Comparison of ENCODE assay signal across 11 cellular contexts in the genomic region with DNA sequence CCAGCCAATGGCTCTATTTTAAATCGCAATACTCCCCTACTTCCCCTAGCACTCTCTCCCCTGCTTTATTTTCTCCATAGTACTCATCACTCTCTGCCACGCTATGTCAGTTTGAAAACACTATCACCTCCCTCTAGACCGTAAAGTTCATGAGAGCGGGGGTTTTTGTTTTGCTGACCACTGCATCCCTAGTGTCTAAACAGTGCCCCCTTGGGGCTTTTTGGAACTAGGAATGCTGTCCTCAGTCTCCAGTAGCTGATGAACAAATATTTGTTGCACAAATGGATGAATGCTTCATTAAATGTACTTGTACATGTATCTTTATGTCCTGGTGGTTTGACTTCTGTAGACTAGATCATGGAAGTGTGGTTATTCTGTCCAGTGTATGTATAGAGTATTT. TPM values are rescaled to one million over a fixed set of nuclear protein-coding genes. Genes with fewer than 3 reads are reported as not detected.
DNase-seq lines count a peak whose midpoint lies in the region; ATAC-seq, FAIRE-seq and TF ChIP-seq lines count a peak whose summit lies in the region.
"Had no signal": no experiment of that assay in that cellular context is flagged by ENCODE, and none has a peak within 500 bp of the region (broad histone marks: within the 10 kb centered on the region; RNA-seq: fewer than 3 reads in every experiment).

No MANE protein-coding gene starts in this region.

- H3K4me3 ChIP-seq in A549 = no peak overlapping the region

- no peaks in the 10 kb centered on the region; the same call in 1 of the 2 replicates for H3K9me3 Mint-ChIP-seq in HFFc6

- no peak overlapping the region for H3K4me2 ChIP-seq in A549

- no peak for FAIRE-seq in A549 (lab: Jason Lieb, UNC)

- H3K4me3 Mint-ChIP-seq in HFFc6 = no peak overlapping the region
- H3K4me3 Mint-ChIP-seq: IgD-negative memory B cell, naive B cell had no signal

- WGBS in A549 (ENCODE audit: missing lambda C conversion rate) = 81% methylated on average over 4 of the region's 4 CpGs

- TF ChIP-seq CTCF in A549 (IDR thresholded peaks at IDR 0.05) (peak; percentile 44), HFFc6 (IDR thresholded peaks at IDR 0.05) (peak; percentile 74), GM13976 (IDR thresholded peaks at IDR 0.05; ENCODE audit: borderline replicate concordance, control extremely low read depth, extremely low read depth, insufficient read depth, missing control alignments) (no peak)

- H3K4me1 ChIP-seq in A549 = peaks cover 43% of the 10 kb centered on the region

- peaks cover 6% of the 10 kb centered on the region; the same call in 1 of the 2 replicates for H3K27me3 Mint-ChIP-seq in HFFc6 (ENCODE audit: insufficient read depth)

- TF ChIP-seq EP300 in A549 (IDR thresholded peaks at IDR 0.05) = no peak

- DNase-seq in A549 (ENCODE audit: low read depth in 1 of 2, low spot score in 1 of 2) (peak; percentile 26 to 43), HFFc6 (peak; percentile 10), astrocyte of the hippocampus (ENCODE audit: low read depth, low spot score) (peak; percentile 43), iris pigment epithelial cell (ENCODE audit: low read depth) (peak; percentile 60), NCI-H2171 treated with DMSO at 0.1 percent for 48 hours (lab: John Stamatoyannopoulos, UW) (no peak), NCI-H2171 (lab: John Stamatoyannopoulos, UW) (no peak), GM13976 (ENCODE audit: low spot score) (no peak)
- DNase-seq: activated gamma-delta T cell treated with Interleukin-2 at 50 U/mL for 16 hours, naive B cell had no signal

- peak; percentile 64 to 75 for TF ChIP-seq RAD21 in A549 (conservative IDR thresholded peaks at IDR 0.05 in 1 of 2, IDR thresholded peaks at IDR 0.05 in 1 of 2)

- H3K9me3 ChIP-seq in A549 = peaks cover 10% of the 10 kb centered on the region; the same call in 2 of the 3 replicates

- POLR2A ChIA-PET in A549 (lab: Yijun Ruan, JAX) = no interaction called here

- peak overlapping the region in 1 of 2 experiments; percentile 6; a peak in 2 of 6 replicates for H3K27ac ChIP-seq in A549

- CTCF ChIA-PET in A549 (lab: Yijun Ruan, JAX) = interaction anchor here (0.5 to 4.6 kb wide), 14 partner anchors 16 to 236 kb away, joined by 3 to 52 read pairs (median 4); a partner anchor contains a TSS

- H3K4me1 Mint-ChIP-seq in HFFc6 (ENCODE audit: low read depth) = peaks cover 51% of the 10 kb centered on the region
- H3K4me1 Mint-ChIP-seq: IgD-negative memory B cell, naive B cell had no signal

- no peak overlapping the region for H3K27ac Mint-ChIP-seq in HFFc6
- H3K27ac Mint-ChIP-seq: IgD-negative memory B cell had no signal

- ATAC-seq in A549 (peak in 1 of 2 experiments; percentile 46; a peak in 2 of 6 replicates), GM21528 (IDR thresholded peaks at IDR 0.05; ENCODE audit: low FRiP score, unreplicated experiment) (no peak)

- in situ Hi-C loops in GM13976 (cut with MboI; ENCODE audit: low sequenced_read_pairs, unreplicated experiment) = no loop called here

- peaks cover 9% of the 10 kb centered on the region; the same call in 1 of the 2 replicates for H3K36me3 Mint-ChIP-seq in HFFc6 (ENCODE audit: low read depth)

- no peak for TF ChIP-seq POLR2A in A549 (IDR thresholded peaks at IDR 0.05; ENCODE audit: low read length)

TF ChIP-seq in A549, 52 proteins besides CTCF, POLR2A, EP300 and RAD21:
- TF ChIP-seq SMC3 (IDR thresholded peaks at IDR 0.05) (peak; percentile 53; the same call in 2 of the 3 replicates), FOSL2 (IDR thresholded peaks at IDR 0.05) (no peak), FOSL2 (CRISPR knock-in tag; IDR thresholded peaks at IDR 0.05) (no peak), MAFK (IDR thresholded peaks at IDR 0.05; ENCODE audit: partially characterized antibody) (peak; percentile 48)

RNA-seq across cellular contexts. Expression of a gene that starts 44.2 kb away (rescaled TPM):
- polyA plus RNA-seq in A549 (2011; rRNA removed) (1.8 and 2.6 TPM in 2 replicates), A549 (2017; fragmentation: RNase III; extraction: RNeasy Plus Mini Kit Qiagen cat#74134 plus additional on column Dnase treatment) (11.1 to 20.7 TPM (median 20.0 TPM) in 3 replicates)
- 13.2 and 22.4 TPM in 2 replicates for polyA plus RNA-seq in A549 (2012; cell fraction: cytosol; rRNA removed)
- 19.3 and 20.6 TPM in 2 replicates for polyA plus RNA-seq in A549 (2012; cell fraction: nucleus; rRNA removed)
- 2.4 and 3.4 TPM in 2 replicates for polyA minus RNA-seq in A549 (2011; rRNA and poly(A)+ RNA removed)
- total RNA-seq in HFFc6 (2021; fragmentation: NEBNext Ultra II Directional; extraction: Animal tissue kit (Norgen Biotek cat#: 25700)) = 10 to 100 TPM; 34.4 to 53.0 (median 45.5) TPM
- polyA plus RNA-seq: IgD-negative memory B cell had no signal

Comparison
In these comparisons a context has a peak if more than half of its experiments do, and no peak if none do; other contexts are left out.
1. DNase-seq: peak in A549 (2 of 2), HFFc6 (single experiment), astrocyte of the hippocampus (single experiment) and iris pigment epithelial cell (single experiment); none in NCI-H2171 treated with DMSO at 0.1 percent for 48 hours (single experiment), NCI-H2171 (single experiment) and GM13976 (single experiment).